In genomic region chr6:137866914-137867684, GRCh38 we compare ENCODE assay signal across 8 cellular contexts. TPM values are rescaled to one million over a fixed set of nuclear protein-coding genes. Genes with fewer than 3 reads are reported as not detected.
DNase-seq lines count a peak whose midpoint lies in the region; ATAC-seq lines count a peak whose summit lies in the region.

Gene TNFAIP3, plus strand, starts transcription at chr6:137867259. Its CDS starts 3,969 bp downstream, at chr6:137871228.

- H3K9me3 ChIP-seq in effector memory CD4-positive, alpha-beta T cell (ENCODE audit: control insufficient read depth, low read length), result no peaks in the 10 kb centered on the region

- ATAC-seq in GM19452 (IDR thresholded peaks at IDR 0.05; ENCODE audit: unreplicated experiment) (peak; percentile 67), HG03575 (IDR thresholded peaks at IDR 0.05; ENCODE audit: extremely low read depth, insufficient number of reproducible peaks, low FRiP score, unreplicated experiment) (peak; percentile 24)

- H4K8ac ChIP-seq in mesendoderm (ENCODE audit: low read depth, low read length), result no peak within 1 kb of the TSS

- H2BK120ac ChIP-seq in mesendoderm (ENCODE audit: low read depth, low read length), result no peak within 1 kb of the TSS

- no peak within 1 kb of the TSS for H2AK5ac ChIP-seq in mesendoderm (ENCODE audit: low read length)

- no peak within 1 kb of the TSS for H4K5ac ChIP-seq in mesendoderm (ENCODE audit: low read length)

- H3K79me1 ChIP-seq in mesendoderm (ENCODE audit: low read length), result no peaks in the 10 kb centered on the region

- no peak within 1 kb of the TSS for H2BK15ac ChIP-seq in mesendoderm (replicated peaks; ENCODE audit: low read depth)

- H3K23ac ChIP-seq in mesendoderm (ENCODE audit: low read length), result no peak within 1 kb of the TSS

- WGBS in mesendoderm (ENCODE audit: extremely low coverage, insufficient coverage, low lambda C conversion rate), result no CpG with 5 or more reads among the region's 87 CpGs

- H2BK5ac ChIP-seq in mesendoderm (ENCODE audit: low read length), result no peak within 1 kb of the TSS

- peak; percentile 90 for DNase-seq in COLO668 (lab: John Stamatoyannopoulos, UW; ENCODE audit: unreplicated experiment)
- DNase-seq in NK-92 (lab: John Stamatoyannopoulos, UW; ENCODE audit: unreplicated experiment), result peak; percentile 78
- peak; percentile 95 for DNase-seq in activated CD8-positive, alpha-beta memory T cell treated with anti-CD3 and anti-CD28 coated beads for 24 hours
- peak; percentile 94 to 96 (median 95) for DNase-seq in effector memory CD4-positive, alpha-beta T cell
- DNase-seq in mesendoderm, result peak; percentile 84
- peak; percentile 93 for DNase-seq in stimulated activated CD8-positive, alpha-beta memory T cell treated with anti-CD3 and anti-CD28 coated beads, Interleukin-12 subunit alpha, Interleukin-12 subunit beta, amount 100 ng/mL, for 4 hours (ENCODE audit: low read depth)

- H3K56ac ChIP-seq in mesendoderm (ENCODE audit: low read length), result peak within 1 kb of the TSS; percentile 85

- H3K36me3 ChIP-seq in effector memory CD4-positive, alpha-beta T cell (ENCODE audit: control insufficient read depth, insufficient read depth, low read length), result peaks cover 34% of the 10 kb centered on the region
- no peaks in the 10 kb centered on the region for H3K36me3 ChIP-seq in mesendoderm (ENCODE audit: control insufficient read depth, insufficient read depth, low read length)

- H3K27ac ChIP-seq in effector memory CD4-positive, alpha-beta T cell (ENCODE audit: insufficient read depth, low read length, poor library complexity, severe bottlenecking), result peak within 1 kb of the TSS; percentile 99
- no peak within 1 kb of the TSS for H3K27ac ChIP-seq in mesendoderm (ENCODE audit: low read depth, low read length)

- H3K79me2 ChIP-seq in mesendoderm (ENCODE audit: control insufficient read depth, insufficient read depth, low read length), result no peaks in the 10 kb centered on the region

- H3K4me3 ChIP-seq in effector memory CD4-positive, alpha-beta T cell (ENCODE audit: insufficient read depth, low read depth, low read length, poor library complexity, severe bottlenecking), result peak within 1 kb of the TSS; percentile 97
- H3K4me3 ChIP-seq in mesendoderm (ENCODE audit: low read length), result peak within 1 kb of the TSS; percentile 49

- H3K4me1 ChIP-seq in effector memory CD4-positive, alpha-beta T cell (ENCODE audit: control insufficient read depth, insufficient read depth, low read length, poor library complexity, severe bottlenecking), result peaks cover 13% of the 10 kb centered on the region
- peaks cover 6% of the 10 kb centered on the region for H3K4me1 ChIP-seq in mesendoderm (ENCODE audit: control insufficient read depth, low read depth, low read length)

- peak within 1 kb of the TSS; percentile 40 for H3K18ac ChIP-seq in mesendoderm (ENCODE audit: low read length)

- H3K27me3 ChIP-seq in effector memory CD4-positive, alpha-beta T cell (replicated peaks; ENCODE audit: control insufficient read depth, insufficient read depth, low read length, poor library complexity, severe bottlenecking), result no peaks in the 10 kb centered on the region
- H3K27me3 ChIP-seq in mesendoderm (ENCODE audit: insufficient read depth, low read length, poor library complexity), result peaks cover 2% of the 10 kb centered on the region

- H3K4me2 ChIP-seq in mesendoderm (ENCODE audit: low read length), result peak within 1 kb of the TSS; percentile 90

- peak within 1 kb of the TSS; percentile 70 for H3K9ac ChIP-seq in mesendoderm (ENCODE audit: low read length)

- H3K4ac ChIP-seq in mesendoderm (ENCODE audit: low read depth, low read length), result no peak within 1 kb of the TSS

RNA-seq across cellular contexts. Expression of gene TNFAIP3, which starts in this region (rescaled TPM):
- polyA plus RNA-seq in mesendoderm (2013, experiment 1 of 2), result 1.4 TPM
- 1.1 TPM for polyA plus RNA-seq in mesendoderm (2013, experiment 2 of 2)
